10 cellular contexts compared by ENCODE assay signal in the genomic region with DNA sequence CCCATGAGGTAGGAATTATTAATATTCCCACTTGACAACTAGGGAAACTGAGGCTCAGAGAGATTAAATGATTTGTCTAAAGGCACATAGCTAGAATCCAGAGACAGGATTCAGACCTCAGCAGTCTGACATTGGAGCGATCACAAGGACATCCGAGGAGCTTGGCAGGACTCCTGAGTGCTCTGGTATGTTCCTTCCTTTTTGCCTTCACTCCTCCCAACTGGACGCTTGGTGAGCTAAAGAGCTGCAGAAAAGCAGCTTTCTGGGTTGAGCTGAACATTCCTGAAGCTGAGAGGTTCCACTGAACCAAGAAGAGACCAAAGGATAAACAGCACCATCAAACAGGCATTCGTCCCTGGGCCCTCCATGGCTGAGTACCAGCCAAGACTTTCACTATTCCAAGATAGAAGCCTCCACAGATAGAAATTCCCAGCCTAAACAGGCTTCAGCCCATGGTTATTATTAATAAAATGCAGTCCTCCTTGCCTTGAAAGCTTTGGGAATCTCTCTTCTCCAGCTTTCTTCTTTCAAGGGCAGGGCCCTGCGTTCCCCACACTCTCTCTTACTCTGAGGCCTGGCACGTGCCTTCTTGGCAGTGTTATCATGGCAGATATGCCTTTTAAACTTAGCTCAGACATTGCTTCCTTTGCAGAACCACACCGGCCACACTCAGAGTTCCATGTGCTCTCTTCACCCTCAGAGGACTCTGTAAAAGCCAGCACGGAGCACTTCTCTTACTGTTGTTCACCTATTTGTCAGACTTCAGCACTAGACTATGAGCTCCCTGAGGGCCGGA.
DNase-seq lines count a peak whose midpoint lies in the region; TF ChIP-seq lines count a peak whose summit lies in the region.
"Had no signal": no experiment of that assay in that cellular context is flagged by ENCODE, and none has a peak within 500 bp of the region (broad histone marks: within the 10 kb centered on the region; RNA-seq: fewer than 3 reads in every experiment).

No MANE protein-coding gene starts in this region.

- no peak for TF ChIP-seq POLR2A in transverse colon (IDR thresholded peaks at IDR 0.05)
- TF ChIP-seq POLR2A in prostate gland (IDR thresholded peaks at IDR 0.05) = no peak

- no peaks in the 10 kb centered on the region for H3K9me3 ChIP-seq in adipocyte (ENCODE audit: control insufficient read depth, low read length)
- H3K9me3 ChIP-seq in muscle layer of colon (ENCODE audit: low read length) = no peaks in the 10 kb centered on the region
- H3K9me3 ChIP-seq in transverse colon = no peaks in the 10 kb centered on the region
- no peaks in the 10 kb centered on the region for H3K9me3 ChIP-seq in prostate gland

- peak in 2 of 5 experiments; percentile 8 to 11 for TF ChIP-seq CTCF in transverse colon (IDR thresholded peaks at IDR 0.05)
- TF ChIP-seq CTCF in prostate gland (IDR thresholded peaks at IDR 0.05) = no peak

- no peak for TF ChIP-seq EP300 in transverse colon (IDR thresholded peaks at IDR 0.05; ENCODE audit: low read depth)

- 69 to 79% methylated on average over 3 to 9 of the region's 9 CpGs for WGBS in transverse colon (ENCODE audit: low coverage in 1 of 2), 2 donors
- WGBS in prostate gland = 65% methylated on average over 9 of the region's 9 CpGs

- H3K4me1 ChIP-seq in adipocyte (ENCODE audit: control insufficient read depth, insufficient read depth, low read length) = peaks cover 42% of the 10 kb centered on the region
- peaks cover 26% of the 10 kb centered on the region for H3K4me1 ChIP-seq in muscle layer of colon (ENCODE audit: insufficient read depth, low read length)
- H3K4me1 ChIP-seq in transverse colon = peaks cover 0 to 15% (median 5%) of the 10 kb centered on the region in 4 donors
- no peaks in the 10 kb centered on the region for H3K4me1 ChIP-seq in prostate gland (replicated peaks)

- no peaks in the 10 kb centered on the region for H3K36me3 ChIP-seq in adipocyte (ENCODE audit: control insufficient read depth, insufficient read depth, low read length, severe bottlenecking)
- H3K36me3 ChIP-seq in muscle layer of colon (ENCODE audit: insufficient read depth, low read length) = no peaks in the 10 kb centered on the region
- no peaks in the 10 kb centered on the region for H3K36me3 ChIP-seq in transverse colon
- no peaks in the 10 kb centered on the region for H3K36me3 ChIP-seq in prostate gland

- intact Hi-C loops in transverse colon (cut with DNase I; ENCODE audit: low total_unique reads) = no loop called here
- intact Hi-C loops in prostate gland (cut with DNase I) = loop anchor here (10.0 kb wide), 1 partner anchor 524 kb away; no protein-coding TSS in a partner anchor

- H3K27me3 ChIP-seq in adipocyte (replicated peaks; ENCODE audit: control insufficient read depth, insufficient read depth, low read length) (no peaks in the 10 kb centered on the region), muscle layer of colon (ENCODE audit: control insufficient read depth in 1 of 2, insufficient read depth in 2 of 2, low read length in 2 of 2) (no peaks in the 10 kb centered on the region), transverse colon (no peaks in the 10 kb centered on the region), prostate gland (replicated peaks; ENCODE audit: insufficient read depth) (no peaks in the 10 kb centered on the region)

- DNase-seq in adipocyte (ENCODE audit: low read depth) = peak; percentile 59
- peak; percentile 50 for DNase-seq in fibroblast of peridontal ligament (ENCODE audit: extremely low read depth)
- peak; percentile 24 for DNase-seq in transverse colon
- DNase-seq in NCI-H446 treated with DMSO at 0.1 percent for 48 hours (lab: John Stamatoyannopoulos, UW) = no peak
- no peak for DNase-seq in putamen (ENCODE audit: low spot score)
- no peak for DNase-seq in prostate gland (ENCODE audit: low spot score)
- DNase-seq: DMS79 treated with DMSO at 0.1 percent for 48 hours, foreskin melanocyte, NCI-H2107 had no signal

- H3K27ac ChIP-seq in muscle layer of colon (ENCODE audit: low read depth, low read length) (peak overlapping the region; percentile 64), transverse colon (peak overlapping the region; percentile 53 to 82 (median 68)), prostate gland (peak overlapping the region in 1 of 2 donors; percentile 30)

- H3K9ac ChIP-seq in adipocyte (ENCODE audit: low read length) = peak overlapping the region; percentile 65
- no peak overlapping the region for H3K9ac ChIP-seq in muscle layer of colon (ENCODE audit: low read length)

- peak overlapping the region; percentile 62 for H3K4me3 ChIP-seq in adipocyte (ENCODE audit: low read length)
- H3K4me3 ChIP-seq in muscle layer of colon (ENCODE audit: low read depth in 1 of 2, low read length in 2 of 2) = no peak overlapping the region
- no peak overlapping the region for H3K4me3 ChIP-seq in transverse colon
- H3K4me3 ChIP-seq in prostate gland = no peak overlapping the region

- in situ Hi-C loops in transverse colon (cut with MboI; ENCODE audit: low pct_ligation_motif_present in 1 of 4, low pct_unique_long_range_greater_than_20kb in 1 of 4, low sequenced_read_pairs in 3 of 4) = loop anchor here in 3 of 4 donors (25.0 kb wide), 4 partner anchors 163 to 663 kb away; partner anchors contain the start of gene MED4 (in 1 of the 3)

Comparison
In these comparisons a context has a peak if more than half of its experiments do, and no peak if none do; other contexts are left out.
1. DNase-seq: peak in adipocyte (single experiment), fibroblast of peridontal ligament (single experiment) and transverse colon (single experiment); none in NCI-H446 treated with DMSO at 0.1 percent for 48 hours (single experiment), putamen (single experiment) and prostate gland (single experiment).